9 cellular contexts compared by ENCODE assay signal in the genomic region with DNA sequence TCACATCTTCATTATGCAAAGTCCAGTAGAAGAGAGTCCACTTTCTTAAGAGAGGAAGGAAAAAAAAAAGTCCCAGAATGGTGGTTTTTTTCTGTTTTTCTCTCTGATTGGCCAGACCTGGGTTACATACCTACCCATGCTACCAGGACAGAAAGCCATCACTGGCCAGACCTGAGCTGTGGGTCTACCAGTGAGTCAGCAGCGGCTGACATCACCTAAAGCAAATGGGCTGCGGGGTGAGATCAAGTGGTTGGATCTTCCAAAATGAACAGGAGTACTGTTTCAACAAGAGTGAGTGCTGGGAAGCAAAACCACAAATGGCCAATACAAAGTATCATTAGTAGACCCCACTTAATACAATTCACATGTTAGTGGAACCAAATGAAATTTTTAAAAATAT. TPM values are rescaled to one million over a fixed set of nuclear protein-coding genes. Genes with fewer than 3 reads are reported as not detected.
A peak's percentile ranks its signal among the peaks of the same experiment; 100 is the strongest.
DNase-seq lines count a peak whose midpoint lies in the region; ATAC-seq and TF ChIP-seq lines count a peak whose summit lies in the region.
"Had no signal": no experiment of that assay in that cellular context is flagged by ENCODE, and none has a peak within 500 bp of the region (broad histone marks: within the 10 kb centered on the region; RNA-seq: fewer than 3 reads in every experiment).

No MANE protein-coding gene starts in this region.

- H3K4me3 Mint-ChIP-seq in brain (peak overlapping the region; percentile 80 to 89 (median 88)), nephron progenitor cell (peak overlapping the region; percentile 83)

- H3K27ac Mint-ChIP-seq in brain = peak overlapping the region in 4 of 5 experiments; percentile 53 to 94 (median 74)
- no peak overlapping the region for H3K27ac Mint-ChIP-seq in nephron progenitor cell

- peaks cover 48% of the 10 kb centered on the region for H3K4me1 ChIP-seq in DND-41 (ENCODE audit: insufficient read depth, low read length)

- no peaks in the 10 kb centered on the region for H3K27me3 ChIP-seq in DND-41 (ENCODE audit: insufficient read depth, low read length, poor library complexity)

- TF ChIP-seq CTCF in DND-41 (IDR thresholded peaks at IDR 0.05; ENCODE audit: borderline replicate concordance, extremely low read depth, low read length, poor library complexity, severe bottlenecking) (no peak), brain (conservative IDR thresholded peaks at IDR 0.05) (no peak), nephron progenitor cell (IDR thresholded peaks at IDR 0.05) (no peak)

- DNase-seq in DND-41 (peak; percentile 54), HuH-7.5 (ENCODE audit: low spot score) (peak; percentile 2), nephron progenitor cell (no peak), NCI-H82 (lab: John Stamatoyannopoulos, UW) (no peak), NCI-H2196 (lab: John Stamatoyannopoulos, UW; ENCODE audit: unreplicated experiment) (no peak)
- DNase-seq: activated CD8-positive, alpha-beta memory T cell treated with anti-CD3 and anti-CD28 coated beads, Interleukin-2, amount 50 U/mL, for 48 hours had no signal

- peak overlapping the region; percentile 64 for H3K4me2 ChIP-seq in DND-41 (ENCODE audit: insufficient read depth, low read length)

- H3K9ac ChIP-seq in DND-41 (ENCODE audit: low read depth, low read length) = peak overlapping the region; percentile 97

- H3K4me1 Mint-ChIP-seq in brain = peaks cover 22% of the 10 kb centered on the region
- peaks cover 9% of the 10 kb centered on the region for H3K4me1 Mint-ChIP-seq in nephron progenitor cell

- peak overlapping the region; percentile 91 for H3K27ac ChIP-seq in DND-41 (ENCODE audit: low read length)

- no peaks in the 10 kb centered on the region for H3K36me3 Mint-ChIP-seq in brain
- no peaks in the 10 kb centered on the region for H3K36me3 Mint-ChIP-seq in nephron progenitor cell (ENCODE audit: low read depth)

- peaks cover 14% of the 10 kb centered on the region for H3K27me3 Mint-ChIP-seq in brain
- H3K27me3 Mint-ChIP-seq in nephron progenitor cell (ENCODE audit: low read depth, poor library complexity) = peaks cover 7% of the 10 kb centered on the region

- H3K9me3 Mint-ChIP-seq in brain (peaks cover 0 to 3% (median 0%) of the 10 kb centered on the region in 5 experiments), nephron progenitor cell (no peaks in the 10 kb centered on the region)

- H4K20me1 ChIP-seq in DND-41 (ENCODE audit: insufficient read depth, low read length) = no peaks in the 10 kb centered on the region

- H3K9me3 ChIP-seq in DND-41 (ENCODE audit: insufficient read depth, low read length, severe bottlenecking) = no peaks in the 10 kb centered on the region

- peaks cover 56% of the 10 kb centered on the region for H3K79me2 ChIP-seq in DND-41 (ENCODE audit: insufficient read depth, low read length)

- peaks cover 14% of the 10 kb centered on the region for H3K36me3 ChIP-seq in DND-41 (ENCODE audit: insufficient read depth, low read length)

- ATAC-seq in DND-41 (ENCODE audit: insufficient read depth, low read depth) (peak; percentile 17), HG02642 (IDR thresholded peaks at IDR 0.05; ENCODE audit: poor library complexity, unreplicated experiment) (no peak), GM21737 (IDR thresholded peaks at IDR 0.05; ENCODE audit: unreplicated experiment) (no peak)

- peak overlapping the region; percentile 86 for H2AFZ ChIP-seq in DND-41 (ENCODE audit: low read depth, low read length)

- peak overlapping the region; percentile 44 to 58 for H3K4me3 ChIP-seq in DND-41 (ENCODE audit: low read depth in 1 of 2, low read length in 2 of 2)

RNA-seq across cellular contexts. Expression of a gene that starts 1.6 kb away (rescaled TPM):
- 0.17 TPM for polyA plus RNA-seq in brain (ENCODE audit: insufficient read depth, low read depth, low replicate concordance)

Comparison
In these comparisons a context has a peak if more than half of its experiments do, and no peak if none do; other contexts are left out.
1. DNase-seq: peak in DND-41 (single experiment) and HuH-7.5 (single experiment); none in nephron progenitor cell (single experiment), NCI-H82 (single experiment) and NCI-H2196 (single experiment).